8 cellular contexts compared by ENCODE assay signal in genomic region chr15:78149068-78149804, GRCh38. TPM values are rescaled to one million over a fixed set of nuclear protein-coding genes. Genes with fewer than 3 reads are reported as not detected.
DNase-seq lines count a peak whose midpoint lies in the region; ATAC-seq, FAIRE-seq and TF ChIP-seq lines count a peak whose summit lies in the region.

IDH3A (plus strand) TSS chr15:78149362; CDS start chr15:78149404, 42 bp downstream.

- H2AK5ac ChIP-seq in trophoblast cell (ENCODE audit: low read length): no peak within 1 kb of the TSS

- H3K27ac ChIP-seq in cardiac muscle cell: peak within 1 kb of the TSS; percentile 71
- peak within 1 kb of the TSS; percentile 36 for H3K27ac ChIP-seq in trophoblast cell (ENCODE audit: low read depth, low read length)
- peak within 1 kb of the TSS; percentile 68 to 86 (median 78) for H3K27ac ChIP-seq in tibial nerve

- H3K27me3 ChIP-seq in adipocyte (replicated peaks; ENCODE audit: control insufficient read depth, insufficient read depth, low read length): no peaks in the 10 kb centered on the region
- H3K27me3 ChIP-seq in cardiac muscle cell: no peaks in the 10 kb centered on the region
- H3K27me3 ChIP-seq in trophoblast cell (ENCODE audit: insufficient read depth, low read length): no peaks in the 10 kb centered on the region
- H3K27me3 ChIP-seq in tibial nerve: no peaks in the 10 kb centered on the region

- H4K91ac ChIP-seq in trophoblast cell (ENCODE audit: low read depth, low read length): peak within 1 kb of the TSS; percentile 70

- peak in 1 of 2 donors; percentile 85 for TF ChIP-seq EP300 in tibial nerve (IDR thresholded peaks at IDR 0.05)

- H2AFZ ChIP-seq in trophoblast cell (ENCODE audit: insufficient read depth, low read length, poor library complexity): peak within 1 kb of the TSS; percentile 87

- peak; percentile 80 for ATAC-seq in HG02840 (IDR thresholded peaks at IDR 0.05; ENCODE audit: low FRiP score, unreplicated experiment)

- TF ChIP-seq POLR2A in GM12892 (IDR thresholded peaks at IDR 0.05; ENCODE audit: low read depth, low read length) (peak; percentile 85), tibial nerve (IDR thresholded peaks at IDR 0.05) (peak; percentile 59 to 91)

- H3K9me3 ChIP-seq in adipocyte (ENCODE audit: control insufficient read depth, low read length) (no peaks in the 10 kb centered on the region), cardiac muscle cell (ENCODE audit: low read depth) (no peaks in the 10 kb centered on the region), trophoblast cell (ENCODE audit: insufficient read depth, low read depth, low read length) (no peaks in the 10 kb centered on the region), tibial nerve (no peaks in the 10 kb centered on the region)

- peaks cover 23% of the 10 kb centered on the region for H3K4me1 ChIP-seq in adipocyte (ENCODE audit: control insufficient read depth, insufficient read depth, low read length)
- peaks cover 8% of the 10 kb centered on the region for H3K4me1 ChIP-seq in cardiac muscle cell (ENCODE audit: low read depth)
- H3K4me1 ChIP-seq in trophoblast cell (ENCODE audit: control insufficient read depth in 1 of 2, insufficient read depth in 2 of 2, low read length in 2 of 2): peaks cover 4 to 8% of the 10 kb centered on the region in 2 experiments
- peaks cover 0 to 25% (median 18%) of the 10 kb centered on the region in 4 donors for H3K4me1 ChIP-seq in tibial nerve

- H3K36me3 ChIP-seq in adipocyte (ENCODE audit: control insufficient read depth, insufficient read depth, low read length, severe bottlenecking): no peaks in the 10 kb centered on the region
- H3K36me3 ChIP-seq in cardiac muscle cell: no peaks in the 10 kb centered on the region
- no peaks in the 10 kb centered on the region for H3K36me3 ChIP-seq in trophoblast cell (ENCODE audit: control insufficient read depth in 1 of 2, insufficient read depth in 2 of 2, low read length in 2 of 2)
- no peaks in the 10 kb centered on the region for H3K36me3 ChIP-seq in tibial nerve

- H4K8ac ChIP-seq in trophoblast cell (ENCODE audit: low read depth, low read length): peak within 1 kb of the TSS; percentile 86

- H3K4me3 ChIP-seq in adipocyte (ENCODE audit: low read length): peak within 1 kb of the TSS; percentile 91
- peak within 1 kb of the TSS; percentile 65 for H3K4me3 ChIP-seq in cardiac muscle cell
- H3K4me3 ChIP-seq in trophoblast cell (ENCODE audit: low read depth, low read length): peak within 1 kb of the TSS; percentile 93
- H3K4me3 ChIP-seq in tibial nerve: peak within 1 kb of the TSS; percentile 54 to 94 (median 76)

- peak; percentile 97 for FAIRE-seq in GM12892 (lab: Jason Lieb, UNC)

- peak within 1 kb of the TSS; percentile 22 for H4K12ac ChIP-seq in trophoblast cell (ENCODE audit: low read depth, low read length)

- no peak within 1 kb of the TSS for H3K23ac ChIP-seq in trophoblast cell (ENCODE audit: low read length)

- no peak within 1 kb of the TSS for H2BK5ac ChIP-seq in trophoblast cell (ENCODE audit: low read depth, low read length, poor library complexity)

- no CpG with 5 or more reads among the region's 79 CpGs for WGBS in trophoblast cell (ENCODE audit: extremely low coverage, insufficient coverage, insufficient read length)
- 1% methylated on average over 32 to 41 of the region's 79 CpGs for WGBS in tibial nerve, 2 donors

- H3K9ac ChIP-seq in adipocyte (ENCODE audit: low read length) (peak within 1 kb of the TSS; percentile 91), trophoblast cell (ENCODE audit: low read length) (peak within 1 kb of the TSS; percentile 83)

- H3K18ac ChIP-seq in trophoblast cell (ENCODE audit: low read length): peak within 1 kb of the TSS; percentile 70

- H3K4ac ChIP-seq in trophoblast cell (ENCODE audit: low read depth, low read length): peak within 1 kb of the TSS; percentile 56

- H2BK12ac ChIP-seq in trophoblast cell (ENCODE audit: low read length): no peak within 1 kb of the TSS

- no peak within 1 kb of the TSS for H2BK120ac ChIP-seq in trophoblast cell (ENCODE audit: insufficient read depth, low read length, poor library complexity)

- no peak for TF ChIP-seq CTCF in cardiac muscle cell (IDR thresholded peaks at IDR 0.05; ENCODE audit: low read depth, low read length)
- TF ChIP-seq CTCF in tibial nerve (IDR thresholded peaks at IDR 0.05): peak in 1 of 5 experiments; percentile 22

- peaks cover 4% of the 10 kb centered on the region for H3K79me1 ChIP-seq in trophoblast cell (ENCODE audit: low read length)

- peak; percentile 89 for DNase-seq in GM12892 (ENCODE audit: insufficient read length)
- DNase-seq in NCI-H1436 treated with DMSO at 0.1 percent for 48 hours (lab: John Stamatoyannopoulos, UW): peak; percentile 73
- DNase-seq in T follicular helper cell (ENCODE audit: low read depth): peak; percentile 100
- peak; percentile 99 for DNase-seq in adipocyte (ENCODE audit: low read depth)
- peak; percentile 98 to 99 for DNase-seq in cardiac muscle cell (ENCODE audit: low read depth in 1 of 2, low spot score in 1 of 2)
- peak; percentile 95 to 98 for DNase-seq in trophoblast cell
- DNase-seq in tibial nerve (ENCODE audit: low spot score in 2 of 2): peak; percentile 99

- peak within 1 kb of the TSS; percentile 75 for H3K14ac ChIP-seq in trophoblast cell (ENCODE audit: low read length)

- H3K4me2 ChIP-seq in trophoblast cell (ENCODE audit: low read length): peak within 1 kb of the TSS; percentile 85

- H3K79me2 ChIP-seq in trophoblast cell (ENCODE audit: control insufficient read depth, insufficient read depth, low read length, poor library complexity): peaks cover 4% of the 10 kb centered on the region

RNA-seq across cellular contexts. Expression of gene IDH3A, which starts in this region (rescaled TPM):
- polyA plus RNA-seq in GM12892 (2012; ENCODE audit: missing spikeins): 80.2 TPM
- total RNA-seq in cardiac muscle cell: 63.1 and 80.6 TPM in 2 replicates
- 79.4 and 113 TPM in 2 replicates for polyA plus RNA-seq in cardiac muscle cell
- polyA plus RNA-seq in trophoblast cell (2013): 27.1 and 28.7 TPM in 2 replicates
- 10 to 100 TPM; 46.9 to 70.7 (median 63.4) TPM for total RNA-seq in tibial nerve

Comparison
In these comparisons a context has a peak if more than half of its experiments do, and no peak if none do; other contexts are left out.
1. Peak in every context shown above with its lines: DNase-seq, ATAC-seq, H3K4me3 ChIP-seq and H3K27ac ChIP-seq.